ENCODE assay signal across 11 cellular contexts in the genomic region with DNA sequence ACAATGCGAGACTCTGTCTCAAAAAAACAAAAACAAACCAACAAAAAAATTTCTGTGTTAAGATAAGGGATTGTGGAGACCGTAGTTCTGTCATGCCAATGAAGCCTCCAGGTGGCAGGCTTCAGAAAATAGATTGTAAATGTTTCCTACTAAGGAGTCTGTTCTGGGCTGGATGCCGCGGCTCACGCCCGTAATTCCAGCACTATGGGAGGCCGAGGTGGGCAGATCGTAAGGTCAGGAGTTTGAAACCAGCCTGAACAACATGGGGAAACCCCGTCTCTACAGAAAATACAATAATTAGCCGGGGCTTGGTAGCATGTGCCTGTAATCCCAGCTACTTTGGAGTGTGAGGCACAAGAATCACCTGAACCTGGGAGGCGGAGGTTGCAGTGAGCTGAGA. TPM values are rescaled to one million over a fixed set of nuclear protein-coding genes. Genes with fewer than 3 reads are reported as not detected.
DNase-seq lines count a peak whose midpoint lies in the region; ATAC-seq and TF ChIP-seq lines count a peak whose summit lies in the region.
"Had no signal": no experiment of that assay in that cellular context is flagged by ENCODE, and none has a peak within 500 bp of the region (broad histone marks: within the 10 kb centered on the region; RNA-seq: fewer than 3 reads in every experiment).

No MANE protein-coding gene starts in this region.

- peaks cover 15% of the 10 kb centered on the region for H3K4me1 Mint-ChIP-seq in chondrocyte (ENCODE audit: low read depth)

- H3K4me2 ChIP-seq in osteoblast (ENCODE audit: insufficient read depth, low read length): no peak overlapping the region

- no peaks in the 10 kb centered on the region for H3K9me3 Mint-ChIP-seq in chondrocyte (ENCODE audit: low read depth)

- H3K4me1 ChIP-seq in osteoblast (ENCODE audit: insufficient read depth, low read length): peaks cover 6% of the 10 kb centered on the region

- DNase-seq in ELF-1 (ENCODE audit: low read depth, low spot score) (peak; percentile 38), chondrocyte (ENCODE audit: low spot score) (no peak), osteoblast (ENCODE audit: insufficient read length, low spot score, missing footprints) (no peak), DMS153 (lab: John Stamatoyannopoulos, UW) (no peak)
- DNase-seq in activated effector memory CD4-positive, alpha-beta T cell treated with Interleukin-2 at 50 U/mL for 16 hours: no peak
- DNase-seq: activated effector memory CD4-positive, alpha-beta T cell treated with anti-CD3 and anti-CD28 coated beads, Interleukin-2, amount 50 U/mL, for 16 hours; naive thymus-derived CD4-positive, alpha-beta T cell; NCI-H774; stimulated activated CD4-positive, alpha-beta T cell treated with anti-CD3 and anti-CD28 coated beads, Interleukin-2, amount 100 ng/mL, for 24 hours had no signal

- H3K36me3 Mint-ChIP-seq in chondrocyte (ENCODE audit: low read depth): peaks cover 3% of the 10 kb centered on the region

- no peak overlapping the region for H3K27ac ChIP-seq in osteoblast (ENCODE audit: low read depth, low read length)

- no peak overlapping the region for H2AFZ ChIP-seq in osteoblast (ENCODE audit: low read length)

- H3K27ac Mint-ChIP-seq in chondrocyte (ENCODE audit: unreplicated experiment): no peak overlapping the region

- no peak overlapping the region for H3K4me3 ChIP-seq in osteoblast (ENCODE audit: insufficient read depth, low read length)

- no peaks in the 10 kb centered on the region for H4K20me1 ChIP-seq in osteoblast (ENCODE audit: insufficient read depth, low read length)

- no peaks in the 10 kb centered on the region for H3K27me3 ChIP-seq in osteoblast (ENCODE audit: insufficient read depth, low read length)

- no peak for ATAC-seq in GM21360 (IDR thresholded peaks at IDR 0.05; ENCODE audit: unreplicated experiment)
- ATAC-seq: naive thymus-derived CD4-positive, alpha-beta T cell had no signal

- no peak overlapping the region for H3K4me3 Mint-ChIP-seq in chondrocyte (ENCODE audit: unreplicated experiment)

- peaks cover 8% of the 10 kb centered on the region for H3K36me3 ChIP-seq in osteoblast (ENCODE audit: insufficient read depth, low read length)

- H3K27me3 Mint-ChIP-seq in chondrocyte (ENCODE audit: low read depth): no peaks in the 10 kb centered on the region
- H3K27me3 Mint-ChIP-seq: naive thymus-derived CD4-positive, alpha-beta T cell had no signal

- H3K9me3 ChIP-seq in osteoblast (ENCODE audit: low read depth, low read length): no peaks in the 10 kb centered on the region

- H3K79me2 ChIP-seq in osteoblast (ENCODE audit: insufficient read depth, low read length): peaks cover 16% of the 10 kb centered on the region

- TF ChIP-seq CTCF in LNCAP (IDR thresholded peaks at IDR 0.05) (0 out of 2 replicates have a peak, but pooled peaks have one; percentile 23), chondrocyte (IDR thresholded peaks at IDR 0.05) (peak; percentile 60), osteoblast (IDR thresholded peaks at IDR 0.05; ENCODE audit: extremely low read depth, low read depth, low read length) (peak; percentile 21)

RNA-seq across cellular contexts. Expression of a gene that starts 4.4 kb away (rescaled TPM):
- total RNA-seq in chondrocyte: 13.6 to 23.2 TPM (median 14.3 TPM) in 3 replicates
- 30.8 and 34.5 TPM in 2 replicates for total RNA-seq in osteoblast

RNA-seq across cellular contexts. Expression of a gene that starts 7.1 kb away (rescaled TPM):
- total RNA-seq in chondrocyte (not detected in 3 replicates), osteoblast (not detected in 2 replicates)

RNA-seq across cellular contexts. Expression of a gene that starts 30.3 kb away (rescaled TPM):
- total RNA-seq in chondrocyte (5.9 to 11.9 TPM (median 6.2 TPM) in 3 replicates), osteoblast (1.8 and 4.7 TPM in 2 replicates)

RNA-seq across cellular contexts. Expression of a gene that starts 56.4 kb away (rescaled TPM):
- total RNA-seq in chondrocyte (96.1 to 103 TPM (median 99.3 TPM) in 3 replicates), osteoblast (109 and 113 TPM in 2 replicates)
